ENCODE assay signal across 27 cellular contexts in genomic region chr20:19697415-19697814, GRCh38.
"Had no signal": no experiment of that assay in that cellular context is flagged by ENCODE, and none has a peak within 500 bp of the region (broad histone marks: within the 10 kb centered on the region; RNA-seq: fewer than 3 reads in every experiment).

No MANE protein-coding gene starts in this region.

- H3K4me1 ChIP-seq: colonic mucosa, sigmoid colon, testis, uterus had no signal

- H3K4me3 ChIP-seq: colonic mucosa, gastroesophageal sphincter, heart left ventricle, hepatocyte, left lung, psoas muscle, sigmoid colon, testis, tibial artery, upper lobe of left lung, uterus had no signal

- H3K4me2 ChIP-seq: hepatocyte had no signal

- ATAC-seq: effector memory CD8-positive, alpha-beta T cell; gastroesophageal sphincter; heart left ventricle; left cardiac atrium; left lung; naive thymus-derived CD8-positive, alpha-beta T cell; psoas muscle; right cardiac atrium; stimulated activated effector memory CD8-positive, alpha-beta T cell treated with anti-CD3 and anti-CD28 coated beads, Interleukin-12 subunit alpha, Interleukin-12 subunit beta, amount 100 ng/mL, for 72 hours; stimulated activated naive CD8-positive, alpha-beta T cell treated with anti-CD3 and anti-CD28 coated beads, Interleukin-15, Interleukin-2, amounts not matched to agents 100 U/mL and 50 U/mL, for 24 hours had no signal

- H3K36me3 Mint-ChIP-seq: stimulated activated effector memory CD8-positive, alpha-beta T cell treated with anti-CD3 and anti-CD28 coated beads, Interleukin-12 subunit alpha, Interleukin-12 subunit beta, amount 100 ng/mL, for 72 hours had no signal

- H3K79me2 ChIP-seq: hepatocyte had no signal

- H2AFZ ChIP-seq: hepatocyte had no signal

- H3K27ac ChIP-seq: colonic mucosa, gastroesophageal sphincter, heart left ventricle, hepatocyte, left lung, psoas muscle, sigmoid colon, testis, tibial artery, upper lobe of left lung, uterus had no signal

- H3K27me3 ChIP-seq: colonic mucosa, gastroesophageal sphincter, heart left ventricle, hepatocyte, left lung, sigmoid colon, testis, tibial artery, upper lobe of left lung, uterus had no signal

- H3K36me3 ChIP-seq: colonic mucosa, heart left ventricle, left lung, upper lobe of left lung, uterus had no signal

- H3K4me3 Mint-ChIP-seq: effector memory CD8-positive, alpha-beta T cell; naive thymus-derived CD8-positive, alpha-beta T cell; nephron progenitor cell; stimulated activated effector memory CD8-positive, alpha-beta T cell treated with anti-CD3 and anti-CD28 coated beads, Interleukin-12 subunit alpha, Interleukin-12 subunit beta, amount 100 ng/mL, for 72 hours had no signal

- H3K27ac Mint-ChIP-seq: effector memory CD8-positive, alpha-beta T cell; naive thymus-derived CD8-positive, alpha-beta T cell; nephron progenitor cell; stimulated activated effector memory CD8-positive, alpha-beta T cell treated with anti-CD3 and anti-CD28 coated beads, Interleukin-12 subunit alpha, Interleukin-12 subunit beta, amount 100 ng/mL, for 72 hours had no signal

- H3K4me1 Mint-ChIP-seq: stimulated activated effector memory CD8-positive, alpha-beta T cell treated with anti-CD3 and anti-CD28 coated beads, Interleukin-12 subunit alpha, Interleukin-12 subunit beta, amount 100 ng/mL, for 72 hours had no signal

- FAIRE-seq: endometrium had no signal

- DNase-seq: colonic mucosa; effector memory CD8-positive, alpha-beta T cell; foreskin fibroblast; heart left ventricle; left cardiac atrium; left lung; mesendoderm; midbrain; naive thymus-derived CD8-positive, alpha-beta T cell; nephron progenitor cell; nucleus accumbens; posterior cingulate gyrus; psoas muscle; right cardiac atrium; sigmoid colon; stimulated activated CD4-positive, alpha-beta T cell treated with anti-CD3 and anti-CD28 coated beads, Interleukin-2, amount 100 ng/mL, for 24 hours; stimulated activated CD4-positive, alpha-beta T cell treated with anti-CD3 and anti-CD28 coated beads, Interleukin-4, amount 100 ng/mL, for 24 hours; stimulated activated naive CD8-positive, alpha-beta T cell treated with anti-CD3 and anti-CD28 coated beads, Interleukin-15, Interleukin-2, amounts not matched to agents 100 U/mL and 50 U/mL, for 24 hours; substantia nigra; testis; tibial artery; upper lobe of left lung; uterus had no signal

- H3K9me3 Mint-ChIP-seq: effector memory CD8-positive, alpha-beta T cell had no signal

- H3K9me3 ChIP-seq: colonic mucosa, sigmoid colon, testis, tibial artery, upper lobe of left lung, uterus had no signal
